Comparison of ENCODE assay signal across 7 cellular contexts in the genomic region with DNA sequence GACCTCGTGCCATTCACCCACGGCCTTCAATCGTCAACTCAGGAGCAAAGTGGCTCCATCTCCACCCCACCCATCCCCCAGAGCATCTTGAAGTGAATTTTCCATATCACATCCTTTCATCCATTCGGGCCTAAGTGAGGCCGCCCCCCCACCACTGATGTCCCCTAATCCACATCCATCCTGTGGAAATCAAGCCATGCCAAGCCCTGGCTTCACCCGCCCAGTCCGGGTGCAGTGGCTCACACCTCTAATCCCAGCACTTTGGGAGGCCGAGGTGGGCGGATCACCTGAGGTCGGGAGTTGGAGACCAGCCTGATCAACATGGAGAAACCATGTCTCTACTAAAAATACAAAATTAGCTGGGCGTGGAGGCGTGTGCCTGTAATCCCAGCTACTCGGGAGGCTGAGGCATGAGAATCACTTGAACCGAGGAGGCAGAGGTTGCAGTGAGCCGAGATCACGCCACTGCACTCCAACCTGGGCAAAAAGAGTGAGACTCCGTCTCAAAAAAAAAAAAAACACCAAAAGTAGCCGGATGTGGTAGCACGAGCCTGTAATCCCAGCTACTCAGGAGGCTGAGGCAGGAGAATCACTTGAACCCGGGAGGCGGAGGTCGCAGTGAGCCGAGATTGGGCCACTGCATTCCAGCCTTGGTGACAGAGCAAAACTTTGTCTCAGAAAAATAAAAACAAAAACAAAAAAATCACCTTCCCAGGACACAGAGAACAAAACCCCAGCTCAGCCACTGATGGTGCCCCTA.
DNase-seq lines count a peak whose midpoint lies in the region; ATAC-seq and TF ChIP-seq lines count a peak whose summit lies in the region.
"Not testable (repeated sequence)": the region's sequence is repeated elsewhere in the genome, so short reads cannot be mapped to it uniquely, and the experiment has no call there.

No MANE protein-coding gene starts in this region.

- not testable (repeated sequence) for H4K20me1 ChIP-seq in osteoblast (ENCODE audit: insufficient read depth, low read length)

- not testable (repeated sequence) for H3K9me3 ChIP-seq in CD4-positive, CD25-positive, alpha-beta regulatory T cell (ENCODE audit: control insufficient read depth in 2 of 2, low read length in 2 of 2); right lobe of liver; osteoblast (ENCODE audit: low read depth, low read length); upper lobe of right lung

- H3K4me3 ChIP-seq in CD4-positive, CD25-positive, alpha-beta regulatory T cell (ENCODE audit: low read depth, low read length); right lobe of liver; osteoblast (ENCODE audit: insufficient read depth, low read length); upper lobe of right lung: not testable (repeated sequence)

- not testable (repeated sequence) for H2AFZ ChIP-seq in osteoblast (ENCODE audit: low read length)

- not testable (repeated sequence) for H3K4me2 ChIP-seq in osteoblast (ENCODE audit: insufficient read depth, low read length)

- not testable (repeated sequence) for H3K27ac ChIP-seq in CD4-positive, CD25-positive, alpha-beta regulatory T cell (ENCODE audit: insufficient read depth, low read length, poor library complexity, severe bottlenecking); right lobe of liver; osteoblast (ENCODE audit: low read depth, low read length); upper lobe of right lung

- not testable (repeated sequence) for TF ChIP-seq CTCF in right lobe of liver (IDR thresholded peaks at IDR 0.05); osteoblast (IDR thresholded peaks at IDR 0.05; ENCODE audit: extremely low read depth, low read depth, low read length); upper lobe of right lung (IDR thresholded peaks at IDR 0.05)

- not testable (repeated sequence) for H3K27me3 ChIP-seq in CD4-positive, CD25-positive, alpha-beta regulatory T cell (ENCODE audit: control insufficient read depth, insufficient read depth, low read length); right lobe of liver; osteoblast (ENCODE audit: insufficient read depth, low read length); upper lobe of right lung

- H3K4me3 Mint-ChIP-seq in CD4-positive, CD25-positive, alpha-beta regulatory T cell: peak overlapping the region in 1 of 4 donors; percentile 70

- peaks cover 30% of the 10 kb centered on the region for H3K4me1 ChIP-seq in CD4-positive, CD25-positive, alpha-beta regulatory T cell (ENCODE audit: control insufficient read depth, insufficient read depth, low read length, poor library complexity, severe bottlenecking)
- not testable (repeated sequence) for H3K4me1 ChIP-seq in right lobe of liver; osteoblast (ENCODE audit: insufficient read depth, low read length); upper lobe of right lung

- not testable (repeated sequence) for H3K27me3 Mint-ChIP-seq in CD4-positive, CD25-positive, alpha-beta regulatory T cell

- peak overlapping the region in 2 of 3 donors; percentile 42 to 56 for H3K27ac Mint-ChIP-seq in CD4-positive, CD25-positive, alpha-beta regulatory T cell

- not testable (repeated sequence) for TF ChIP-seq POLR2A in right lobe of liver (IDR thresholded peaks at IDR 0.05)

- H3K9me3 Mint-ChIP-seq in CD4-positive, CD25-positive, alpha-beta regulatory T cell: not testable (repeated sequence)

- not testable (repeated sequence) for H3K36me3 Mint-ChIP-seq in CD4-positive, CD25-positive, alpha-beta regulatory T cell

- peaks cover 2 to 65% (median 4%) of the 10 kb centered on the region in 4 donors for H3K4me1 Mint-ChIP-seq in CD4-positive, CD25-positive, alpha-beta regulatory T cell

- DNase-seq in CD4-positive, CD25-positive, alpha-beta regulatory T cell: not testable (repeated sequence)
- peak; percentile 7 for DNase-seq in activated CD8-positive, alpha-beta memory T cell treated with anti-CD3 and anti-CD28 coated beads, Interleukin-2, amount 50 U/mL, for 4 hours
- DNase-seq in Right ventricle myocardium inferior (ENCODE audit: missing footprints) (peak; percentile 37), left ventricle myocardium superior (peak; percentile 22), right lobe of liver (peak in 2 of 3 donors; percentile 1 to 18), osteoblast (ENCODE audit: insufficient read length, low spot score, missing footprints) (peak; percentile 83), upper lobe of right lung (peak; percentile 31)

- H3K79me2 ChIP-seq in osteoblast (ENCODE audit: insufficient read depth, low read length): not testable (repeated sequence)

- H3K36me3 ChIP-seq in CD4-positive, CD25-positive, alpha-beta regulatory T cell (ENCODE audit: control insufficient read depth, insufficient read depth, low read length); right lobe of liver; osteoblast (ENCODE audit: insufficient read depth, low read length); upper lobe of right lung: not testable (repeated sequence)

- 89% methylated on average over 13 of the region's 23 CpGs for WGBS in right lobe of liver (ENCODE audit: insufficient coverage, low coverage, low lambda C conversion rate, missing lambda C conversion rate)

- intact Hi-C loops in Right ventricle myocardium inferior (cut with DNase I); left ventricle myocardium superior (cut with micrococcal nuclease); right lobe of liver (cut with DNase I); upper lobe of right lung (cut with DNase I): not testable (repeated sequence)

- ATAC-seq in CD4-positive, CD25-positive, alpha-beta regulatory T cell (ENCODE audit: low read depth in 2 of 2); Right ventricle myocardium inferior; left ventricle myocardium superior; right lobe of liver; upper lobe of right lung: not testable (repeated sequence)
